Comparison of ENCODE assay signal across 32 cellular contexts in genomic region chr6:43298565-43299337, GRCh38. TPM values are rescaled to one million over a fixed set of nuclear protein-coding genes. Genes with fewer than 3 reads are reported as not detected.
"Had no signal": no experiment of that assay in that cellular context is flagged by ENCODE, and none has a peak within 500 bp of the region (broad histone marks: within the 10 kb centered on the region; RNA-seq: fewer than 3 reads in every experiment).

No MANE protein-coding gene starts in this region.

- H3K9me3 ChIP-seq: left lung, lower lobe of right lung, psoas muscle, spleen, testis, transverse colon had no signal

- H3K27ac Mint-ChIP-seq: endodermal cell; memory B cell; mesothelial cell of epicardium; natural killer cell treated with Interleukin-12 subunit alpha and Interleukin-12 subunit beta and Interleukin-15 and Interleukin-18, amount 100 ng/mL, for 72 hours; neural progenitor cell; stimulated activated memory B cell treated with anti-CD40 and anti-IgM and Interleukin-4, amounts not matched to agents 10 μg/mL and 1 μg/mL and 100 μg/mL, for 72 hours had no signal

- ATAC-seq: left lung; lower lobe of right lung; psoas muscle; sciatic nerve; stimulated activated memory B cell treated with anti-CD40 and anti-IgM and Interleukin-4, amounts not matched to agents 10 μg/mL and 1 μg/mL and 100 μg/mL, for 72 hours; stimulated activated naive CD8-positive, alpha-beta T cell treated with anti-CD3 and anti-CD28 coated beads, Interleukin-15, amount 100 ng/mL, for 72 hours had no signal

- H3K4me3 ChIP-seq: coronary artery, hepatocyte, left lung, lower lobe of right lung, neural progenitor cell, psoas muscle, spleen, testis, transverse colon had no signal

- H3K27ac ChIP-seq: coronary artery, hepatocyte, left lung, lower lobe of right lung, neural progenitor cell, parathyroid adenoma, psoas muscle, spleen, testis, transverse colon had no signal

- H3K36me3 Mint-ChIP-seq: memory B cell; mesothelial cell of epicardium; natural killer cell treated with Interleukin-12 subunit alpha and Interleukin-12 subunit beta and Interleukin-15 and Interleukin-18, amount 100 ng/mL, for 72 hours; neural progenitor cell; stimulated activated memory B cell treated with anti-CD40 and anti-IgM and Interleukin-4, amounts not matched to agents 10 μg/mL and 1 μg/mL and 100 μg/mL, for 72 hours had no signal

- H3K27me3 ChIP-seq: hepatocyte, neural progenitor cell, testis had no signal

- DNase-seq: effector CD4-positive, alpha-beta T cell; endodermal cell; foreskin melanocyte; left lung; lower lobe of right lung; occipital lobe; psoas muscle; retina; spleen; stimulated activated CD4-positive, alpha-beta T cell treated with anti-CD3 and anti-CD28 coated beads, Interleukin-15, amount 100 ng/mL, for 24 hours; stimulated activated CD4-positive, alpha-beta T cell treated with anti-CD3 and anti-CD28 coated beads, Interleukin-1b, Interleukin-23, amount 100 ng/mL, for 48 hours; stimulated activated CD4-positive, alpha-beta T cell treated with anti-CD3 and anti-CD28 coated beads, Interleukin-4, amount 100 ng/mL, for 24 hours; transverse colon had no signal

- H3K4me3 Mint-ChIP-seq: endodermal cell; memory B cell; mesothelial cell of epicardium; natural killer cell treated with Interleukin-12 subunit alpha and Interleukin-12 subunit beta and Interleukin-15 and Interleukin-18, amount 100 ng/mL, for 72 hours; neural progenitor cell; stimulated activated memory B cell treated with anti-CD40 and anti-IgM and Interleukin-4, amounts not matched to agents 10 μg/mL and 1 μg/mL and 100 μg/mL, for 72 hours; stimulated activated naive CD8-positive, alpha-beta T cell treated with anti-CD3 and anti-CD28 coated beads, Interleukin-15, amount 100 ng/mL, for 72 hours had no signal

- H3K4me1 ChIP-seq: left lung, lower lobe of right lung, parathyroid adenoma, psoas muscle, spleen, testis, transverse colon had no signal

- H3K9me3 Mint-ChIP-seq: endodermal cell; memory B cell; mesothelial cell of epicardium; natural killer cell treated with Interleukin-12 subunit alpha and Interleukin-12 subunit beta and Interleukin-15 and Interleukin-18, amount 100 ng/mL, for 72 hours; neural progenitor cell; stimulated activated memory B cell treated with anti-CD40 and anti-IgM and Interleukin-4, amounts not matched to agents 10 μg/mL and 1 μg/mL and 100 μg/mL, for 72 hours; stimulated activated naive CD8-positive, alpha-beta T cell treated with anti-CD3 and anti-CD28 coated beads, Interleukin-15, amount 100 ng/mL, for 72 hours had no signal

- FAIRE-seq: islet of Langerhans had no signal

- H3K36me3 ChIP-seq: left lung, lower lobe of right lung, neural progenitor cell, spleen, transverse colon had no signal

- H3K4me1 Mint-ChIP-seq: mesothelial cell of epicardium; stimulated activated naive CD8-positive, alpha-beta T cell treated with anti-CD3 and anti-CD28 coated beads, Interleukin-15, amount 100 ng/mL, for 72 hours had no signal

- H3K9ac ChIP-seq: neural progenitor cell, parathyroid adenoma had no signal

RNA-seq across cellular contexts. Expression of gene SLC22A7, which starts 0.7 kb away (rescaled TPM):
- total RNA-seq: chondrocyte; dermis microvascular lymphatic vessel endothelial cell; endodermal cell; left lung; lower lobe of right lung; mesothelial cell of epicardium; myocyte; natural killer cell treated with Interleukin-12 subunit alpha and Interleukin-12 subunit beta and Interleukin-15 and Interleukin-18, amount 100 ng/mL, for 72 hours; psoas muscle; sciatic nerve; skeletal muscle tissue; spleen; subcutaneous adipose tissue; testis; transverse colon; ureter had no signal
- polyA plus RNA-seq: esophagus, psoas muscle, spleen had no signal

RNA-seq across cellular contexts. Expression of gene CRIP3, which starts 9.9 kb away (rescaled TPM):
- total RNA-seq: dermis microvascular lymphatic vessel endothelial cell, myocyte had no signal

RNA-seq across cellular contexts. Expression of gene TTBK1, which starts 55.5 kb away (rescaled TPM):
- total RNA-seq: dermis microvascular lymphatic vessel endothelial cell, myocyte, psoas muscle, skeletal muscle tissue, subcutaneous adipose tissue, ureter had no signal
